Comparison of ENCODE assay signal across 8 cellular contexts in the genomic region with DNA sequence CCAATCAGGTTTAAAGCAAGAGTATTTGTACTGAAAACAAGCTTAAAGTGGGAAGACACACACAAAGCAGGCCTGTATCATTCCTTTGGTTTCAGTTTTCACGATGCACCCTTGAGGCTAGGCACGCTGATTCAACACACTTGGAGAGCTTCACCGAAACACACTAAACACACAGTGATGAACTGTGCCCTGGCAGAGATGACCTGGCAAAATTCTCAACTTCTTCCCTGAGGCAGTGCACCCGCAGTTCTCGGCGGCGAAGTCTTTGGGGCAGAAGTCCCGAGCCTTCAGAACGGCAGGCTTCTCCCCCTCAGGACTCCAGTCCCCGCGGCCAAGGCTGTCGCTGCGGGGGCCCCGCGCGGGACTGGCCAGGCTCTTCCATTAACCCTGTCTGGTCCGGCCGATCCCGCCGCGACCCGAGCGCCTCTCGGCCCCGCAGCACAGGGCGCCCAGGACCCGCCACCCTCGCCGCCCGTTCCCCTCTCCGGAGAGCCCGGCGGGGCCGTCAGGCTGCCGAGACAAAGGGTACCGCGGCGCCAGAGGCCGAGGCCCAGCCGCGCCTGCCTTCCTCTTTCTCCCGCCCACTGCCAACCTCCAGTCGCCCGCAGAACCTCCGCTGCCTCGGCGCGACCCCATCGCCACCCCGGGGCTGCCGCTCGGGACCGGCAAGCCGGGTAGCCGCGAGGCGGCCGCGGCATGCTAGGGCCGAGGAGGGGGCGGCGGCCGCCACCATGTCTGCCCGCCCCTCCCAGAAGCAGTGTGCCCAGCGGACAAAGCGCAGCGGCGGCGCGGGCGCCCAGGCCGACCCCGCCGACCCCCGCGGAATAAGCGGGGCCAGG. TPM values are rescaled to one million over a fixed set of nuclear protein-coding genes. Genes with fewer than 3 reads are reported as not detected.
DNase-seq lines count a peak whose midpoint lies in the region; TF ChIP-seq lines count a peak whose summit lies in the region.

No MANE protein-coding gene starts in this region.

- peaks cover 10% of the 10 kb centered on the region for H3K36me3 Mint-ChIP-seq in chondrocyte (ENCODE audit: low read depth)

- TF ChIP-seq CTCF in GM12865 (IDR thresholded peaks at IDR 0.05; ENCODE audit: insufficient read depth, low read depth, low read length, missing control alignments) (no peak), NB4 (IDR thresholded peaks at IDR 0.05; ENCODE audit: low read depth, low read length) (no peak), chondrocyte (IDR thresholded peaks at IDR 0.05) (no peak)

- peak overlapping the region; percentile 96 for H3K27ac ChIP-seq in layer of hippocampus (ENCODE audit: low read depth, low read length)

- H3K27me3 Mint-ChIP-seq in chondrocyte (ENCODE audit: low read depth) = no peaks in the 10 kb centered on the region

- H3K4me1 Mint-ChIP-seq in chondrocyte (ENCODE audit: low read depth) = peaks cover 55% of the 10 kb centered on the region

- POLR2A ChIA-PET in HEK293T (lab: Yijun Ruan, JAX) = interaction anchor here (0.9 to 2.5 kb wide), 11 partner anchors 7 to 555 kb away, joined by 3 to 18 read pairs (median 7); a partner anchor contains a TSS

- peak; percentile 82 for DNase-seq in GM12865 (ENCODE audit: low read depth)
- DNase-seq in HEK293T (ENCODE audit: extremely low spot score) = peak; percentile 15
- DNase-seq in NB4 (ENCODE audit: low read depth) = peak; percentile 80
- peak; percentile 13 to 19 for DNase-seq in activated CD4-positive, alpha-beta T cell treated with anti-CD3 and anti-CD28 coated beads for 24 hours (ENCODE audit: low read depth in 2 of 2)
- no peak for DNase-seq in chondrocyte (ENCODE audit: low spot score)
- DNase-seq in stimulated activated CD4-positive, alpha-beta T cell treated with anti-CD3 and anti-CD28 coated beads, Interleukin-1b, Interleukin-23, amount 100 ng/mL, for 24 hours (ENCODE audit: low read depth in 4 of 4, low spot score in 1 of 4) = peak in 3 of 4 experiments; percentile 22 to 30 (median 23)
- DNase-seq in GM19240 (ENCODE audit: insufficient read length, low spot score) = no peak

- TF ChIP-seq POLR2A in NB4 (IDR thresholded peaks at IDR 0.05; ENCODE audit: extremely low read depth, insufficient read length) = peak; percentile 69

- H3K27ac Mint-ChIP-seq in chondrocyte (ENCODE audit: unreplicated experiment) = peak overlapping the region; percentile 100

- H3K9me3 Mint-ChIP-seq in chondrocyte (ENCODE audit: low read depth) = no peaks in the 10 kb centered on the region

- CTCF ChIA-PET in HEK293T (lab: Yijun Ruan, JAX) = no interaction called here

- no peaks in the 10 kb centered on the region for H3K27me3 ChIP-seq in layer of hippocampus (ENCODE audit: control insufficient read depth, insufficient read depth, low read length)

- H3K4me3 ChIP-seq in GM12865 (ENCODE audit: low read depth, low read length) (peak overlapping the region; percentile 99), NB4 (ENCODE audit: low read depth, low read length) (peak overlapping the region; percentile 100)

- peak overlapping the region; percentile 76 for H3K4me3 Mint-ChIP-seq in chondrocyte (ENCODE audit: unreplicated experiment)

TF ChIP-seq in HEK293T, 16 proteins besides CTCF, POLR2A, EP300 and RAD21:
- TF ChIP-seq HDGF (IDR thresholded peaks at IDR 0.05; ENCODE audit: borderline replicate concordance) = no peak
- TF ChIP-seq FOXA1 (IDR thresholded peaks at IDR 0.05) = no peak
- TF ChIP-seq SUZ12 (IDR thresholded peaks at IDR 0.05) = no peak
- no peak for TF ChIP-seq SP1 (IDR thresholded peaks at IDR 0.05)
- TF ChIP-seq BHLHE40 (IDR thresholded peaks at IDR 0.05; ENCODE audit: borderline replicate concordance) = no peak
- no peak for TF ChIP-seq ARNT (IDR thresholded peaks at IDR 0.05)
- no peak for TF ChIP-seq FOXM1 (IDR thresholded peaks at IDR 0.05; ENCODE audit: borderline replicate concordance)
- no peak for TF ChIP-seq ZNF384 (IDR thresholded peaks at IDR 0.05)
- TF ChIP-seq, protein P1, sequence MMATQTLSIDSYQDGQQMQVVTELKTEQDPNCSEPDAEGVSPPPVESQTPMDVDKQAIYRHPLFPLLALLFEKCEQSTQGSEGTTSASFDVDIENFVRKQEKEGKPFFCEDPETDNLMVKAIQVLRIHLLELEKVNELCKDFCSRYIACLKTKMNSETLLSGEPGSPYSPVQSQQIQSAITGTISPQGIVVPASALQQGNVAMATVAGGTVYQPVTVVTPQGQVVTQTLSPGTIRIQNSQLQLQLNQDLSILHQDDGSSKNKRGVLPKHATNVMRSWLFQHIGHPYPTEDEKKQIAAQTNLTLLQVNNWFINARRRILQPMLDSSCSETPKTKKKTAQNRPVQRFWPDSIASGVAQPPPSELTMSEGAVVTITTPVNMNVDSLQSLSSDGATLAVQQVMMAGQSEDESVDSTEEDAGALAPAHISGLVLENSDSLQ (IDR thresholded peaks at IDR 0.05) = no peak

RNA-seq across cellular contexts. Expression of a gene that starts 0.8 kb away (rescaled TPM):
- 13.1 to 18.1 TPM (median 16.9 TPM) in 3 replicates for total RNA-seq in chondrocyte

Comparison
In these comparisons a context has a peak if more than half of its experiments do, and no peak if none do; other contexts are left out.
1. DNase-seq: peak in GM12865 (single experiment), HEK293T (single experiment), NB4 (single experiment), activated CD4-positive, alpha-beta T cell treated with anti-CD3 and anti-CD28 coated beads for 24 hours (2 of 2) and stimulated activated CD4-positive, alpha-beta T cell treated with anti-CD3 and anti-CD28 coated beads, Interleukin-1b, Interleukin-23, amount 100 ng/mL, for 24 hours (3 of 4); none in chondrocyte (single experiment) and GM19240 (single experiment).